Comparison of ENCODE assay signal across 27 cellular contexts in the genomic region with DNA sequence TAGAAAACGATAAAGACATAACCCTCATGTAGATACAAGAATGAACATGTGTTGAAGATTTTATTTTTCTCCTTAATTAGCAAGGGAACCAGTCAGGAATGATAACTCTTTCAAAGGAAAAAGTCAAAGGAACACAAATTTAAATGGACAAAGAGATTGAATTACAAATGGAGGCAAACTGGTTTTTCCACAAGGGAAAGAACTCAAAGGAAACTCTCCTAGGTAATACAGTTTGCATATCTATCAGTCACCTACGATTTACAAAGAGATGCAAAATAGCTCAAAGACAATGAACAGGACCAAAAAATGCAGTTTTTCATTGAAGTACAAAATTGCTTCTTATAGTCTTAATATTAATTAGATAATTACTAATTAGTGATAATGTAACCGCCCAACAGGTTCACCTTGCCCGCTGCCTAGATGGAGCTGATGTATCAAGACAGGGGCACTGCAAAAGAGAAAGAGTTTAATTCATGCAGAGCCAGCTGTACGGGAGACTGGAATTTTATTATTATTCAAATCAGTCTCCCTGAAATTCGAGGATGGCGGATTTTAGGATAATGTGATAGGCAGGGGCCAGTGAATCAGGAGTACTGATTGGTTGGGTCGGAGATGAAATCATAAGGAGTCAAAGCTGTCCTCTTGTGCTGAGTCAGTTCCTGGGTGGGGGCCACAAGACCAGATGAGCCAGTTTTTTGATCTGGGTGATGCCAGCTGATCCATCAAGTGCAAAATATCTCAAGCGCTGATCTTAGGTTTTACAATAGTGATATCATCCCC.
DNase-seq lines count a peak whose midpoint lies in the region; ATAC-seq and TF ChIP-seq lines count a peak whose summit lies in the region.
"Had no signal": no experiment of that assay in that cellular context is flagged by ENCODE, and none has a peak within 500 bp of the region (broad histone marks: within the 10 kb centered on the region; RNA-seq: fewer than 3 reads in every experiment).

No MANE protein-coding gene starts in this region.

- peaks cover 23% of the 10 kb centered on the region for H3K9me3 Mint-ChIP-seq in endodermal cell
- H3K9me3 Mint-ChIP-seq: activated CD4-positive, alpha-beta T cell treated with anti-CD3 and anti-CD28 coated beads, Interleukin-2, amount 10 ng/mL, durations not matched to agents 24 days and 14 days; activated T-helper 17 cell treated with anti-CD3 and anti-CD28 coated beads, Interleukin-2, amount 50 U/mL, for 72 hours had no signal

- H3K9ac ChIP-seq in endodermal cell (ENCODE audit: extremely low read depth, low read length, poor library complexity, severe bottlenecking): no peak overlapping the region

- peak overlapping the region; percentile 53 for H3K27ac Mint-ChIP-seq in endodermal cell
- H3K27ac Mint-ChIP-seq: activated CD4-positive, alpha-beta T cell treated with anti-CD3 and anti-CD28 coated beads, Interleukin-2, amount 10 ng/mL, durations not matched to agents 24 days and 14 days; activated naive CD8-positive, alpha-beta T cell; activated T-helper 17 cell treated with anti-CD3 and anti-CD28 coated beads, Interleukin-2, amount 50 U/mL, for 72 hours; nephron progenitor cell; T-helper 1 cell treated with Interleukin-12 subunit alpha and Interleukin-12 subunit beta and Interleukin-4 antibody, amounts not matched to agents 30 μg/mL and 1 μg/mL, for 36 hours had no signal

- WGBS in endodermal cell (ENCODE audit: insufficient coverage in 1 of 2, insufficient read length in 1 of 2), 2 experiments: 73 to 100% methylated on average over 2 to 8 of the region's 9 CpGs

- no peak overlapping the region for H3K27ac ChIP-seq in endodermal cell (ENCODE audit: low read depth, low read length)
- H3K27ac ChIP-seq: esophagus muscularis mucosa, left ventricle myocardium inferior, right lobe of liver, SJSA1, upper lobe of right lung had no signal

- peaks cover 4% of the 10 kb centered on the region for H3K27me3 Mint-ChIP-seq in endodermal cell (ENCODE audit: insufficient read depth)
- H3K27me3 Mint-ChIP-seq: activated CD4-positive, alpha-beta T cell treated with anti-CD3 and anti-CD28 coated beads, Interleukin-2, amount 10 ng/mL, durations not matched to agents 24 days and 14 days; activated naive CD8-positive, alpha-beta T cell; activated T-helper 17 cell treated with anti-CD3 and anti-CD28 coated beads, Interleukin-2, amount 50 U/mL, for 72 hours had no signal

- no peak overlapping the region for H3K4me3 Mint-ChIP-seq in endodermal cell
- H3K4me3 Mint-ChIP-seq: activated CD4-positive, alpha-beta T cell treated with anti-CD3 and anti-CD28 coated beads, Interleukin-2, amount 10 ng/mL, durations not matched to agents 24 days and 14 days; activated naive CD8-positive, alpha-beta T cell; activated T-helper 17 cell treated with anti-CD3 and anti-CD28 coated beads, Interleukin-2, amount 50 U/mL, for 72 hours; nephron progenitor cell; T-helper 1 cell treated with Interleukin-12 subunit alpha and Interleukin-12 subunit beta and Interleukin-4 antibody, amounts not matched to agents 30 μg/mL and 1 μg/mL, for 36 hours had no signal

- no peaks in the 10 kb centered on the region for H3K36me3 ChIP-seq in endodermal cell (ENCODE audit: control insufficient read depth, insufficient read depth, low read length)
- H3K36me3 ChIP-seq: esophagus muscularis mucosa, left ventricle myocardium inferior, right lobe of liver, SJSA1, upper lobe of right lung had no signal

- ATAC-seq in HG02973 (IDR thresholded peaks at IDR 0.05; ENCODE audit: unreplicated experiment) (no peak), GM18520 (IDR thresholded peaks at IDR 0.05; ENCODE audit: unreplicated experiment) (no peak), HG03469 (IDR thresholded peaks at IDR 0.05; ENCODE audit: unreplicated experiment) (no peak)
- ATAC-seq: activated T-helper 17 cell treated with anti-CD3 and anti-CD28 coated beads, Interleukin-2, amount 50 U/mL, for 72 hours; mucosa of descending colon; Panc1; right lobe of liver; upper lobe of right lung had no signal

- H3K4me1 ChIP-seq in endodermal cell (ENCODE audit: control insufficient read depth, insufficient read depth, low read length): no peaks in the 10 kb centered on the region
- H3K4me1 ChIP-seq: esophagus muscularis mucosa, left ventricle myocardium inferior, right lobe of liver, SJSA1, upper lobe of right lung had no signal

- DNase-seq in DMS53 treated with DMSO at 0.1 percent for 48 hours (lab: John Stamatoyannopoulos, UW; ENCODE audit: unreplicated experiment): peak; percentile 31
- DNase-seq in NCI-H510A (lab: John Stamatoyannopoulos, UW): peak; percentile 69
- DNase-seq in endodermal cell: peak; percentile 69
- DNase-seq in iPS-NIHi11 (ENCODE audit: low spot score): peak; percentile 37
- DNase-seq in SIG-M5 (lab: John Stamatoyannopoulos, UW): no peak
- DNase-seq: activated CD4-positive, alpha-beta T cell treated with anti-CD3 and anti-CD28 coated beads, Interleukin-2, amount 10 ng/mL, durations not matched to agents 24 days and 14 days; C1 segment of cervical spinal cord; Calu3; KG1; left ventricle myocardium inferior; mucosa of descending colon; MV-4-11; NCI-H1694 treated with DMSO at 0.1 percent for 48 hours; NCI-H226; nephron progenitor cell; right lobe of liver; stimulated activated CD8-positive, alpha-beta memory T cell treated with anti-CD3 and anti-CD28 coated beads, Interleukin-4, amount 100 ng/mL, for 48 hours; upper lobe of right lung had no signal

- H3K9me3 ChIP-seq in endodermal cell (ENCODE audit: control insufficient read depth, low read length): peaks cover 28% of the 10 kb centered on the region
- H3K9me3 ChIP-seq: mucosa of descending colon, right lobe of liver, SJSA1, upper lobe of right lung had no signal

- H3K36me3 Mint-ChIP-seq in endodermal cell (ENCODE audit: low read depth): peaks cover 2% of the 10 kb centered on the region

- no peak overlapping the region for H3K4me3 ChIP-seq in endodermal cell (ENCODE audit: low read length)
- H3K4me3 ChIP-seq: esophagus muscularis mucosa, left ventricle myocardium inferior, mucosa of descending colon, right lobe of liver, SJSA1, upper lobe of right lung had no signal

- H3K4me1 Mint-ChIP-seq in endodermal cell: peaks cover 3% of the 10 kb centered on the region
- H3K4me1 Mint-ChIP-seq: activated CD4-positive, alpha-beta T cell treated with anti-CD3 and anti-CD28 coated beads, Interleukin-2, amount 10 ng/mL, durations not matched to agents 24 days and 14 days; activated T-helper 17 cell treated with anti-CD3 and anti-CD28 coated beads, Interleukin-2, amount 50 U/mL, for 72 hours; nephron progenitor cell had no signal

- no peak for TF ChIP-seq CTCF in endodermal cell (conservative IDR thresholded peaks at IDR 0.05)

- H3K27me3 ChIP-seq in endodermal cell (ENCODE audit: control insufficient read depth, insufficient read depth, low read length, poor library complexity, severe bottlenecking): no peaks in the 10 kb centered on the region
- H3K27me3 ChIP-seq: esophagus muscularis mucosa, right lobe of liver, SJSA1, upper lobe of right lung had no signal
